ENCODE assay signal across 20 cellular contexts in the genomic region with DNA sequence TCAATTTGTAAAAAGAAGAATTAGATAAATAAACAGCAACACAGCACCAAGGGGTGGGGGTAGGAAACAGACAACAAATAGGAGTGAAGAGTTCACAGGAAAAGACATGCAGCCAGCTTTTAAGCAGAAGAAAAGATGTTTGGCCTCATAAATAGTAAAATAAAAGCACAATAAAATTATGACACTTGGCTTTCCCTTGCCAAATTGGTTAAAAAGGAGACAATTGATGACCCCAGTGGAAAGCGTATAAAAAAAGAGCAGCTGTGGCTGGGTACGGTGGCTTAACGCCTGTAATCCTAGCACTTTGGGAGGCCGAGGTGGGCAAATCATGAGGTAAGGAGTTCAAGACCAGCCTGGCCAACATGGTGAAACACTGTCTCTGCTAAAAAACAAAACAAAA. TPM values are rescaled to one million over a fixed set of nuclear protein-coding genes. Genes with fewer than 3 reads are reported as not detected.
A peak's percentile ranks its signal among the peaks of the same experiment; 100 is the strongest.
DNase-seq lines count a peak whose midpoint lies in the region; ATAC-seq and TF ChIP-seq lines count a peak whose summit lies in the region.
"Had no signal": no experiment of that assay in that cellular context is flagged by ENCODE, and none has a peak within 500 bp of the region (broad histone marks: within the 10 kb centered on the region; RNA-seq: fewer than 3 reads in every experiment).

No MANE protein-coding gene starts in this region.

- no peaks in the 10 kb centered on the region for H3K79me1 ChIP-seq in mesenchymal stem cell (replicated peaks; ENCODE audit: low read length, poor library complexity, severe bottlenecking)

- peaks cover 0 to 4% of the 10 kb centered on the region in 2 experiments for H3K27me3 ChIP-seq in mesenchymal stem cell (ENCODE audit: control insufficient read depth in 1 of 2, insufficient read depth in 1 of 2, low read length in 2 of 2)
- H3K27me3 ChIP-seq in uterus, result no peaks in the 10 kb centered on the region

- H3K27me3 Mint-ChIP-seq in activated naive CD4-positive, alpha-beta T cell treated with anti-CD3 and anti-CD28 coated beads, Interleukin-2, amount 50 U/mL, for 24 hours, result peaks cover 4% of the 10 kb centered on the region
- peaks cover 2% of the 10 kb centered on the region for H3K27me3 Mint-ChIP-seq in activated naive CD4-positive, alpha-beta T cell treated with anti-CD3 and anti-CD28 coated beads for 36 hours (ENCODE audit: low read depth)

- H2AK5ac ChIP-seq in mesenchymal stem cell (ENCODE audit: low read length, severe bottlenecking), result no peak overlapping the region

- no peak overlapping the region for H3K4me2 ChIP-seq in mesenchymal stem cell (ENCODE audit: low read length, poor library complexity, severe bottlenecking)
- H3K4me2 ChIP-seq: A549 had no signal

- H2BK5ac ChIP-seq in mesenchymal stem cell (ENCODE audit: low read depth, low read length, poor library complexity, severe bottlenecking), result no peak overlapping the region

- 95% methylated on average over 4 of the region's 4 CpGs for WGBS in mesenchymal stem cell

- H2BK12ac ChIP-seq in mesenchymal stem cell (ENCODE audit: low read length in 2 of 2), result no peak overlapping the region

- no peak overlapping the region for H3K4me3 ChIP-seq in mesenchymal stem cell (ENCODE audit: insufficient read depth in 1 of 2, low read depth in 1 of 2, low read length in 2 of 2)
- no peak overlapping the region for H3K4me3 ChIP-seq in uterus
- H3K4me3 ChIP-seq: A549, HAP-1 had no signal

- CTCF ChIA-PET in activated naive CD4-positive, alpha-beta T cell treated with anti-CD3 and anti-CD28 coated beads for 36 hours (lab: Charles Lee), result no interaction called here

- H4K91ac ChIP-seq in mesenchymal stem cell (ENCODE audit: low read length), result no peak overlapping the region

- no peak overlapping the region for H2BK120ac ChIP-seq in mesenchymal stem cell (ENCODE audit: low read depth, low read length)

- H3K4me1 ChIP-seq in mesenchymal stem cell (ENCODE audit: control insufficient read depth, insufficient read depth, low read depth, low read length), result no peaks in the 10 kb centered on the region
- no peaks in the 10 kb centered on the region for H3K4me1 ChIP-seq in uterus
- H3K4me1 ChIP-seq: HAP-1 had no signal

- no peak overlapping the region for H3K14ac ChIP-seq in mesenchymal stem cell (ENCODE audit: low read length in 2 of 2)

- intact Hi-C loops in activated naive CD4-positive, alpha-beta T cell treated with anti-CD3 and anti-CD28 coated beads for 36 hours (cut with micrococcal nuclease), result no loop called here
- intact Hi-C loops in uterus (cut with DNase I; ENCODE audit: low total_unique reads), result no loop called here

- H3K18ac ChIP-seq in mesenchymal stem cell (ENCODE audit: low read depth in 1 of 2, low read length in 2 of 2), result no peak overlapping the region

- H4K8ac ChIP-seq in mesenchymal stem cell (ENCODE audit: low read length), result no peak overlapping the region

- H3K4me1 Mint-ChIP-seq in activated naive CD4-positive, alpha-beta T cell treated with anti-CD3 and anti-CD28 coated beads, Interleukin-2, amount 50 U/mL, for 24 hours, result no peaks in the 10 kb centered on the region
- H3K4me1 Mint-ChIP-seq in activated naive CD4-positive, alpha-beta T cell treated with anti-CD3 and anti-CD28 coated beads for 36 hours (ENCODE audit: low read depth), result peaks cover 5% of the 10 kb centered on the region
- H3K4me1 Mint-ChIP-seq: CD4-positive, alpha-beta memory T cell had no signal

- TF ChIP-seq POLR2A in uterus (IDR thresholded peaks at IDR 0.05), result no peak

- H3K9me3 ChIP-seq in mesenchymal stem cell (ENCODE audit: control insufficient read depth, low read length), result no peaks in the 10 kb centered on the region
- H3K9me3 ChIP-seq in uterus, result no peaks in the 10 kb centered on the region
- H3K9me3 ChIP-seq: A549, HAP-1 had no signal

- H3K23ac ChIP-seq in mesenchymal stem cell (ENCODE audit: low read length in 2 of 2), result no peak overlapping the region

- TF ChIP-seq CTCF in uterus (IDR thresholded peaks at IDR 0.05), result no peak

- H2AFZ ChIP-seq in mesenchymal stem cell (ENCODE audit: low read depth, low read length), result no peak overlapping the region

- no peak for ATAC-seq in HG02588 (IDR thresholded peaks at IDR 0.05; ENCODE audit: unreplicated experiment)
- ATAC-seq: A549 had no signal

- H3K9ac ChIP-seq in mesenchymal stem cell (ENCODE audit: low read length), result peak overlapping the region; percentile 16

- H3K9me3 Mint-ChIP-seq in activated naive CD4-positive, alpha-beta T cell treated with anti-CD3 and anti-CD28 coated beads, Interleukin-2, amount 50 U/mL, for 24 hours, result no peaks in the 10 kb centered on the region
- H3K9me3 Mint-ChIP-seq in activated naive CD4-positive, alpha-beta T cell treated with anti-CD3 and anti-CD28 coated beads for 36 hours, result no peaks in the 10 kb centered on the region

- H3K36me3 ChIP-seq in mesenchymal stem cell (ENCODE audit: control insufficient read depth in 1 of 2, insufficient read depth in 2 of 2, low read depth in 1 of 2, low read length in 2 of 2) (no peaks in the 10 kb centered on the region), uterus (no peaks in the 10 kb centered on the region)
- H3K36me3 ChIP-seq: HAP-1 had no signal

- H3K27ac Mint-ChIP-seq in activated naive CD4-positive, alpha-beta T cell treated with anti-CD3 and anti-CD28 coated beads, Interleukin-2, amount 50 U/mL, for 24 hours, result peak overlapping the region; percentile 51
- no peak overlapping the region for H3K27ac Mint-ChIP-seq in activated naive CD4-positive, alpha-beta T cell treated with anti-CD3 and anti-CD28 coated beads for 36 hours
- H3K27ac Mint-ChIP-seq: CD4-positive, alpha-beta memory T cell had no signal

- DNase-seq in activated naive CD4-positive, alpha-beta T cell treated with anti-CD3 and anti-CD28 coated beads for 36 hours, result no peak
- no peak for DNase-seq in mesenchymal stem cell
- DNase-seq in uterus, result no peak
- no peak for DNase-seq in NCI-H226
- no peak for DNase-seq in NCI-H2196 (lab: John Stamatoyannopoulos, UW; ENCODE audit: unreplicated experiment)
- DNase-seq: AML-193; CD4-positive, alpha-beta memory T cell; DMS153; DMS79; GDM1 had no signal

- no peaks in the 10 kb centered on the region for H3K36me3 Mint-ChIP-seq in activated naive CD4-positive, alpha-beta T cell treated with anti-CD3 and anti-CD28 coated beads, Interleukin-2, amount 50 U/mL, for 24 hours
- no peaks in the 10 kb centered on the region for H3K36me3 Mint-ChIP-seq in activated naive CD4-positive, alpha-beta T cell treated with anti-CD3 and anti-CD28 coated beads for 36 hours (ENCODE audit: low read depth)
- H3K36me3 Mint-ChIP-seq: CD4-positive, alpha-beta memory T cell had no signal

- H3K4ac ChIP-seq in mesenchymal stem cell (ENCODE audit: low read depth in 1 of 2, low read length in 2 of 2), result no peak overlapping the region

- H3K4me3 Mint-ChIP-seq in activated naive CD4-positive, alpha-beta T cell treated with anti-CD3 and anti-CD28 coated beads, Interleukin-2, amount 50 U/mL, for 24 hours, result no peak overlapping the region
- no peak overlapping the region for H3K4me3 Mint-ChIP-seq in activated naive CD4-positive, alpha-beta T cell treated with anti-CD3 and anti-CD28 coated beads for 36 hours
- H3K4me3 Mint-ChIP-seq: CD4-positive, alpha-beta memory T cell had no signal

- no peak overlapping the region for H2BK15ac ChIP-seq in mesenchymal stem cell (ENCODE audit: low read depth, poor library complexity, severe bottlenecking)

- no peak overlapping the region for H3K27ac ChIP-seq in mesenchymal stem cell (ENCODE audit: low read length, poor library complexity, severe bottlenecking)
- H3K27ac ChIP-seq in uterus, result peak overlapping the region; percentile 45 to 60
- H3K27ac ChIP-seq: 22Rv1, A549, C4-2B, HL-60 had no signal

RNA-seq across cellular contexts. Expression of a gene that starts 29.1 kb away (rescaled TPM):
- total RNA-seq in activated naive CD4-positive, alpha-beta T cell treated with anti-CD3 and anti-CD28 coated beads for 36 hours, result under 1 TPM in 1 of 2 experiments, not detected in 1; 0.05 TPM
- polyA plus RNA-seq in mesenchymal stem cell (2013, experiment 1 of 2), result not detected
- not detected for polyA plus RNA-seq in mesenchymal stem cell (2013, experiment 2 of 2)
- under 1 TPM in 2 of 4 donors, not detected in 2; 0.29 to 0.83 TPM for total RNA-seq in uterus
- total RNA-seq: Daoy, H4 had no signal
- polyA plus RNA-seq: BJ had no signal
